Comparison of ENCODE assay signal across 16 cellular contexts in the genomic region with DNA sequence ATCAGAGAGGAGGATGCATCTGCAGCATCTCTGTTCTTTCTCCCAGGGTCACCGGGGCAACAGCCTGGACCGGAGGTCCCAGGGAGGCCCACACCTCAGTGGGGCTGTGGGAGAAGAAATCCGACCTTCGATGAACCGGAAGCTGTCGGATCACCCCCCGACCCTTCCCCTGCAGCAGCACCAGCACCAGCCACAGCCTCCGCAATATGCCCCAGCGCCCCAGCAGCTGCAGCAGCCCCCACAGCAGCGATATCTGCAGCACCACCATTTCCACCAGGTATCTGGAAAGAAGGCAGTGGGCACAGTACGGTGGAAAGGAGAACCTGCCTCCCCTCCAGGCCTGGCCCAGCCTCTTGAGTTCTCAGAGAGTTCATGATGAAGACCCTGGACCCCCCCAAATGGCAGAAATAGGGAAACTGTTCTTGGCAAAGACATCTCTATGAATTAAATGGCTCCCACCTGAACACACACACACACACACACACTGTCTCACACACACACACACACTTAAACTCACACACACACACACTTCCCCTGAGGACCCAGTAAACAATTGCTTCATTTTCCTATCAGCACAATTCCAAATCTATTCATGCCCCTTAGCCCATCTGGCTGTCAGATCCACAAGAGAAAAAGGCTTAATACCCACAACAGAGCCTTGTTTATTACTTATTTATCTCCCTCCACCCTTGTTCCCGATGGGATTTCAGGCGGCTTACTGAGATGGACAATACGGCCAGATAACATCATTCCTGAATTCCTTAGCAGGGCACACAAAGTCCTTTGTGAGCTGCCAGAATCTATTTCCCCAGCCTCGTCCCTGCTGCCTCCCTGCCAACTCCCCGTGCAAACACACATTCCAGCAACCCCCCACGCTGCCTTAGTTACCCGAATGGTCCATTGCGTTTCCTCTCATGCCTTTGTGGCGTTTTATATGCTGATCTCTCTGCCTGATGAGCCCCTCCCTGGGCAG. TPM values are rescaled to one million over a fixed set of nuclear protein-coding genes. Genes with fewer than 3 reads are reported as not detected.
DNase-seq lines count a peak whose midpoint lies in the region; ATAC-seq, FAIRE-seq and TF ChIP-seq lines count a peak whose summit lies in the region.
"Had no signal": no experiment of that assay in that cellular context is flagged by ENCODE, and none has a peak within 500 bp of the region (broad histone marks: within the 10 kb centered on the region; RNA-seq: fewer than 3 reads in every experiment).

No MANE protein-coding gene starts in this region.

- no peak overlapping the region for H3K27ac ChIP-seq in K562 (ENCODE audit: extremely low read depth, low read depth, low read length)
- peak overlapping the region in 1 of 2 donors; percentile 76 for H3K27ac ChIP-seq in right atrium auricular region
- H3K27ac ChIP-seq: 22Rv1 had no signal

- H3K4me2 ChIP-seq in K562 (ENCODE audit: insufficient read depth, low read length) (no peak overlapping the region), skeletal muscle satellite cell (ENCODE audit: low read length) (peak overlapping the region; percentile 15)

- TF ChIP-seq EP300 in K562 (IDR thresholded peaks at IDR 0.05; ENCODE audit: low read length), result no peak

- no peaks in the 10 kb centered on the region for H4K20me1 ChIP-seq in K562 (replicated peaks; ENCODE audit: control insufficient read depth, insufficient read depth, low read length)

- TF ChIP-seq CTCF in K562 (IDR thresholded peaks at IDR 0.05 in 2 of 3, conservative IDR thresholded peaks at IDR 0.05 in 1 of 3; ENCODE audit: insufficient read depth in 2 of 3, low read depth in 1 of 3, low read length in 3 of 3), result no peak
- no peak for TF ChIP-seq CTCF in right atrium auricular region (IDR thresholded peaks at IDR 0.05)

- no peaks in the 10 kb centered on the region for H3K9me1 ChIP-seq in K562 (ENCODE audit: control insufficient read depth, insufficient read depth, low read length)

- POLR2A ChIA-PET in K562 (lab: Yijun Ruan, JAX), result interaction anchor here (0.6 to 1.4 kb wide), 7 partner anchors 8 to 1784 kb away, joined by 3 to 4 read pairs (median 3); no protein-coding TSS in a partner anchor

- intact Hi-C loops in K562 (cut with micrococcal nuclease), result no loop called here

- H3K4me3 ChIP-seq in K562 (no peak overlapping the region), right atrium auricular region (no peak overlapping the region), skeletal muscle satellite cell (ENCODE audit: low read length) (no peak overlapping the region)

- no peak for ATAC-seq in K562
- no peak for ATAC-seq in GM18511 (IDR thresholded peaks at IDR 0.05; ENCODE audit: unreplicated experiment)
- no peak for ATAC-seq in GM21447 (IDR thresholded peaks at IDR 0.05; ENCODE audit: unreplicated experiment)

- H2AFZ ChIP-seq in K562 (ENCODE audit: low read depth, low read length), result no peak overlapping the region

- H3K9me3 ChIP-seq in K562 (replicated peaks; ENCODE audit: control insufficient read depth, insufficient read depth, low read depth, low read length), result no peaks in the 10 kb centered on the region
- no peaks in the 10 kb centered on the region for H3K9me3 ChIP-seq in right atrium auricular region
- H3K9me3 ChIP-seq in skeletal muscle satellite cell (replicated peaks; ENCODE audit: low read length), result no peaks in the 10 kb centered on the region

- DNase-seq in NCI-H82 (lab: John Stamatoyannopoulos, UW) (peak; percentile 18), NCI-H82 treated with DMSO at 0.1 percent for 48 hours (lab: John Stamatoyannopoulos, UW; ENCODE audit: unreplicated experiment) (no peak), K562 (ENCODE audit: extremely low read depth in 1 of 4, low spot score in 3 of 4) (no peak), right atrium auricular region (ENCODE audit: low spot score) (peak; percentile 59), D341Med (ENCODE audit: low spot score) (no peak)
- DNase-seq: activated CD4-positive, alpha-beta T cell treated with anti-CD3 and anti-CD28 coated beads, Interleukin-2, amount 10 ng/mL, durations not matched to agents 24 days and 14 days; activated gamma-delta T cell treated with Interleukin-2 at 50 U/mL for 16 hours; NCI-H1092 treated with DMSO at 0.1 percent for 48 hours; NCI-H69 had no signal

- 95% methylated on average over 10 of the region's 20 CpGs for WGBS in K562 (ENCODE audit: insufficient coverage, low coverage, missing lambda C conversion rate)

- no TSS peak for BruUV-seq in K562 (replicated peaks; lab: Mats Ljungman, UMichigan)

- H3K79me2 ChIP-seq in K562 (ENCODE audit: control insufficient read depth, insufficient read depth, low read length), result 0 out of 3 replicates have a peak, but pooled peaks cover 2% of the 10 kb centered on the region

- H3K27me3 ChIP-seq in K562 (ENCODE audit: control insufficient read depth in 2 of 2, insufficient read depth in 2 of 2, low read length in 2 of 2), result no peaks in the 10 kb centered on the region
- H3K27me3 ChIP-seq in right atrium auricular region, result no peaks in the 10 kb centered on the region
- H3K27me3 ChIP-seq in skeletal muscle satellite cell (ENCODE audit: control insufficient read depth, insufficient read depth, low read length), result peaks cover 21% of the 10 kb centered on the region

- H3K4me1 ChIP-seq in K562 (replicated peaks in 1 of 2; ENCODE audit: control insufficient read depth in 2 of 2, insufficient read depth in 2 of 2, low read length in 2 of 2), result peaks cover 12 to 31% of the 10 kb centered on the region in 2 experiments
- H3K4me1 ChIP-seq in right atrium auricular region, result peaks cover 0 to 26% of the 10 kb centered on the region in 2 donors
- H3K4me1 ChIP-seq in skeletal muscle satellite cell (ENCODE audit: control insufficient read depth, insufficient read depth, low read length), result peaks cover 28% of the 10 kb centered on the region

- H3K36me3 ChIP-seq in K562 (ENCODE audit: control insufficient read depth, insufficient read depth, low read length) (peaks cover 96% of the 10 kb centered on the region), right atrium auricular region (no peaks in the 10 kb centered on the region), skeletal muscle satellite cell (ENCODE audit: insufficient read depth, low read length) (no peaks in the 10 kb centered on the region)

- CTCF ChIA-PET in K562 (lab: Yijun Ruan, JAX; ENCODE audit: low intra/inter-chr PET ratio), result no interaction called here

- in situ Hi-C loops in K562 (cut with MboI), result no loop called here

- H3K9ac ChIP-seq in K562 (ENCODE audit: insufficient read depth in 1 of 2, low read depth in 2 of 2, low read length in 2 of 2) (peak overlapping the region in 1 of 2 experiments; percentile 19; a peak in 1 of 4 replicates), skeletal muscle satellite cell (ENCODE audit: low read depth, low read length) (no peak overlapping the region)

- no peak for FAIRE-seq in K562 (lab: Jason Lieb, UNC)

- no peak for TF ChIP-seq POLR2A in K562 (conservative IDR thresholded peaks at IDR 0.05)

- no peak for TF ChIP-seq RAD21 in K562 (CRISPR knock-in tag; conservative IDR thresholded peaks at IDR 0.05 in 1 of 2, IDR thresholded peaks at IDR 0.05 in 1 of 2)

RNA-seq across cellular contexts. Expression of gene TMA7B, which starts 8.1 kb away (rescaled TPM):
- total RNA-seq in K562 (2011; cell fraction: chromatin; rRNA removed; ENCODE audit: low replicate concordance), result 16.1 and 33.1 TPM in 2 replicates
- total RNA-seq in K562 (2011; cell fraction: nucleolus; rRNA removed), result 8.2 and 8.4 TPM in 2 replicates
- 15.8 and 17.9 TPM in 2 replicates for total RNA-seq in K562 (2011; cell fraction: nucleoplasm; rRNA removed)
- total RNA-seq in K562 (2014; rRNA removed) (12.0 and 14.2 TPM in 2 replicates), K562 (2014; rRNA removed; fragmentation: Illumina TruSeq; extraction: Trizol) (13.9 and 17.0 TPM in 2 replicates), K562 (2015; rRNA removed; fragmentation: Illumina TruSeq; extraction: Trizol) (5.3 and 5.6 TPM in 2 replicates), K562 (2021) (11.2 and 12.8 TPM in 2 replicates), right atrium auricular region (not detected)
- polyA plus RNA-seq in K562 (2011; rRNA removed) (3.2 and 10.9 TPM in 2 replicates), K562 (2014; fragmentation: Illumina TruSeq; extraction: Trizol) (9.4 and 11.8 TPM in 2 replicates), K562 (2014; fragmentation: Nextera tagmentation; extraction: Ambion mirVana) (1 to 10 TPM; 5.7 to 8.7 TPM), K562 (2014; rRNA removed) (13.2 and 14.5 TPM in 2 replicates)
- polyA plus RNA-seq in K562 (2011; cell fraction: cytosol; rRNA removed), result 1.0 and 1.5 TPM in 2 replicates
- 1.7 and 4.9 TPM in 2 replicates for polyA plus RNA-seq in K562 (2011; cell fraction: nucleus; rRNA removed)
- polyA plus RNA-seq in K562 (2012), result 4.9 and 8.2 TPM in 2 replicates
- 4.7 and 10.9 TPM in 2 replicates for polyA minus RNA-seq in K562 (2011; rRNA and poly(A)+ RNA removed)
- polyA minus RNA-seq in K562 (2011; cell fraction: cytosol; rRNA and poly(A)+ RNA removed), result 1.0 and 3.1 TPM in 2 replicates
- 2.2 and 2.6 TPM in 2 replicates for polyA minus RNA-seq in K562 (2011; cell fraction: nucleus; rRNA and poly(A)+ RNA removed)
- total RNA-seq in skeletal muscle satellite cell (2012; rRNA removed), result not detected in 2 replicates
- total RNA-seq: Daoy, progenitor cell of endocrine pancreas, subcutaneous adipose tissue had no signal

RNA-seq across cellular contexts. Expression of gene FAM83F, which starts 26.5 kb away (rescaled TPM):
- 0.04 and 0.25 TPM in 2 replicates for total RNA-seq in K562 (2011; cell fraction: chromatin; rRNA removed; ENCODE audit: low replicate concordance)
- under 0.01 and 0.17 TPM in 2 replicates for total RNA-seq in K562 (2011; cell fraction: nucleolus; rRNA removed)
- total RNA-seq in K562 (2011; cell fraction: nucleoplasm; rRNA removed), result 0.07 and 0.15 TPM in 2 replicates
- total RNA-seq in K562 (2014; rRNA removed) (0.04 and 0.05 TPM in 2 replicates), K562 (2014; rRNA removed; fragmentation: Illumina TruSeq; extraction: Trizol) (0.03 and 0.04 TPM in 2 replicates), K562 (2015; rRNA removed; fragmentation: Illumina TruSeq; extraction: Trizol) (under 0.01 and 0.04 TPM in 2 replicates), K562 (2021) (0.07 and 0.13 TPM in 2 replicates), right atrium auricular region (1 to 10 TPM; 4.4 to 4.6 TPM)
- polyA plus RNA-seq in K562 (2011; rRNA removed) (0.03 and 0.10 TPM in 2 replicates), K562 (2014; fragmentation: Illumina TruSeq; extraction: Trizol) (0.03 TPM in 1 of 2 replicates, not detected in the other), K562 (2014; fragmentation: Nextera tagmentation; extraction: Ambion mirVana) (under 1 TPM in 1 of 2 experiments, not detected in 1; 0.01 TPM), K562 (2014; rRNA removed) (0.04 and 0.05 TPM in 2 replicates)
- 0.01 and 0.03 TPM in 2 replicates for polyA plus RNA-seq in K562 (2011; cell fraction: cytosol; rRNA removed)
- 0.03 and 0.18 TPM in 2 replicates for polyA plus RNA-seq in K562 (2011; cell fraction: nucleus; rRNA removed)
- polyA plus RNA-seq in K562 (2012), result 0.01 and 0.07 TPM in 2 replicates
- 0.06 and 0.07 TPM in 2 replicates for polyA minus RNA-seq in K562 (2011; rRNA and poly(A)+ RNA removed)
- polyA minus RNA-seq in K562 (2011; cell fraction: cytosol; rRNA and poly(A)+ RNA removed), result not detected in 2 replicates
- polyA minus RNA-seq in K562 (2011; cell fraction: nucleus; rRNA and poly(A)+ RNA removed), result 0.11 and 0.67 TPM in 2 replicates
- total RNA-seq in skeletal muscle satellite cell (2012; rRNA removed), result not detected in 2 replicates

Comparison
In these comparisons a context has a peak if more than half of its experiments do, and no peak if none do; other contexts are left out.
1. DNase-seq: peak in NCI-H82 (single experiment) and right atrium auricular region (single experiment); none in NCI-H82 treated with DMSO at 0.1 percent for 48 hours (single experiment), K562 (0 of 4) and D341Med (single experiment).
2. RNA of gene TMA7B, which starts 8.1 kb away (total RNA-seq): 5.3 to 33.1 TPM in K562; not detected in right atrium auricular region; every median in the first group is over 4 times any median in the second.
3. RNA of gene FAM83F, which starts 26.5 kb away (total RNA-seq): 4.4 to 4.6 TPM in right atrium auricular region; under 0.01 to 0.25 TPM in K562; every median in the first group is over 4 times any median in the second.